In the genomic region with DNA sequence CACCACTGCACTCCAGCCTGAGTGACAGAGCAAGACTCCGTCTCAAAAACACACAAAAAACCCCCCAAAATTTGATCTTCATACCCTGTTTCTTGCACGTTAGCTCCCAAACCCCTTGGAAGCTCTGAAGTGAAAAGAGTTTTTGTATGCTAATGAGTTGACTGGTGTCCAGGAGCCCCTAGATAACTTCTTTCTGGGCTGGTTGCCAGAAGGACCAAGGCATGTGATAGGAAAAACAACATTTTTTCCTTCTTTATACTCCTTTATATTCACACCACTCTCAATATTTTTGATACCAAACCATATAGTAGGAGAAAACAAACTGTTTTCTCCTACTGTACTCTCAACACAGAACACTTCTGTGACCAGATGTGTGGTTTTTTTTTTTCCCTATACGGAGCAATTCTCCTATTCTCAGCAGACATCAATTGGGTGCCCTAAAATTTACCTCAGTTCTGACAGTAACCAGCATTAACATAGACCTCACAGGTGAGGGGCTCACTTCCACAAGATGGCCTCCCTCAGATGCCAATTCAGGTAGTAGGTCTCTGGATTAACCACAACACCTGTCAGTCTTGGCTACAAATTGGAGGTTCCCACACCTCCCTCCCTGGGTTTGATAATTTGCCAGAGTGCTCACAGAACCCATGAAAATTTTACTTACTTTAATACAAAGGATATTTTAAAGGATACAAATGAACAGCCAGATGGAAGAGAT, we compare ENCODE assay signal across 1 cellular context.
TF ChIP-seq lines count a peak whose summit lies in the region.

No MANE protein-coding gene starts in this region.

TF ChIP-seq in H1, 55 proteins besides CTCF, POLR2A, EP300 and RAD21:
- TF ChIP-seq TAF7 (optimal IDR thresholded peaks at IDR 0.05; ENCODE audit: borderline replicate concordance, low read depth, low read length) (no peak), SIN3A (conservative IDR thresholded peaks at IDR 0.05 in 1 of 2, IDR thresholded peaks at IDR 0.05 in 1 of 2; ENCODE audit: low read depth in 1 of 2, low read length in 2 of 2) (no peak), ASH2L (IDR thresholded peaks at IDR 0.05; ENCODE audit: low read length) (no peak), YY1 (IDR thresholded peaks at IDR 0.05; ENCODE audit: low read depth, low read length) (0 out of 2 replicates have a peak, but pooled peaks have one; percentile 49), SAP30 (IDR thresholded peaks at IDR 0.05; ENCODE audit: insufficient read depth, insufficient replicate concordance, low read length) (no peak), CBX8 (IDR thresholded peaks at IDR 0.05; ENCODE audit: borderline replicate concordance, low read depth, low read length) (no peak), KDM5A (IDR thresholded peaks at IDR 0.05; ENCODE audit: low read length) (no peak)
TF ChIP-seq in H1: peak in this region for 1.
